1 cellular context compared by ENCODE assay signal in the genomic region with DNA sequence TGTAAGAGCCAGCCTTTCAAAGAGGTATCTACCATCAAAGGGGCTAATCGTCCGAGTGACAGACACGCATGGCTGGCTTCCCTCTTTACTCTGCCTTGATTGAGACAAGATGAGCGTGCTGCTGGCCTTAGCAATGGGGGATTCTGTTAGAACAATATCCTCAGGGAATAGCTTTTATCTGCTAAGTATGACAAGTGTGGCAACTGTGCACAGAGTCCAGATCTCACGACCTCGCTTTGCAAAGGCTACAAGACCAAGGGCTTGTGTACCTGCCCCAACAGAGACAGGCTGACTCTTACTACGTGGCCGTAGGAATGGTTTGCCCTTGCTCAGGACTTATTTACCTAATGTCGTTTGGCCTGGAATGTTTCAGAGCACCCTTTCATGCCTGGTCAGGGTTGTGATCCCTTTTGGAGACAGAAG.
TF ChIP-seq lines count a peak whose summit lies in the region.

No MANE protein-coding gene starts in this region.

TF ChIP-seq in H1, 55 proteins besides CTCF, POLR2A, EP300 and RAD21:
- TF ChIP-seq, protein P1, sequence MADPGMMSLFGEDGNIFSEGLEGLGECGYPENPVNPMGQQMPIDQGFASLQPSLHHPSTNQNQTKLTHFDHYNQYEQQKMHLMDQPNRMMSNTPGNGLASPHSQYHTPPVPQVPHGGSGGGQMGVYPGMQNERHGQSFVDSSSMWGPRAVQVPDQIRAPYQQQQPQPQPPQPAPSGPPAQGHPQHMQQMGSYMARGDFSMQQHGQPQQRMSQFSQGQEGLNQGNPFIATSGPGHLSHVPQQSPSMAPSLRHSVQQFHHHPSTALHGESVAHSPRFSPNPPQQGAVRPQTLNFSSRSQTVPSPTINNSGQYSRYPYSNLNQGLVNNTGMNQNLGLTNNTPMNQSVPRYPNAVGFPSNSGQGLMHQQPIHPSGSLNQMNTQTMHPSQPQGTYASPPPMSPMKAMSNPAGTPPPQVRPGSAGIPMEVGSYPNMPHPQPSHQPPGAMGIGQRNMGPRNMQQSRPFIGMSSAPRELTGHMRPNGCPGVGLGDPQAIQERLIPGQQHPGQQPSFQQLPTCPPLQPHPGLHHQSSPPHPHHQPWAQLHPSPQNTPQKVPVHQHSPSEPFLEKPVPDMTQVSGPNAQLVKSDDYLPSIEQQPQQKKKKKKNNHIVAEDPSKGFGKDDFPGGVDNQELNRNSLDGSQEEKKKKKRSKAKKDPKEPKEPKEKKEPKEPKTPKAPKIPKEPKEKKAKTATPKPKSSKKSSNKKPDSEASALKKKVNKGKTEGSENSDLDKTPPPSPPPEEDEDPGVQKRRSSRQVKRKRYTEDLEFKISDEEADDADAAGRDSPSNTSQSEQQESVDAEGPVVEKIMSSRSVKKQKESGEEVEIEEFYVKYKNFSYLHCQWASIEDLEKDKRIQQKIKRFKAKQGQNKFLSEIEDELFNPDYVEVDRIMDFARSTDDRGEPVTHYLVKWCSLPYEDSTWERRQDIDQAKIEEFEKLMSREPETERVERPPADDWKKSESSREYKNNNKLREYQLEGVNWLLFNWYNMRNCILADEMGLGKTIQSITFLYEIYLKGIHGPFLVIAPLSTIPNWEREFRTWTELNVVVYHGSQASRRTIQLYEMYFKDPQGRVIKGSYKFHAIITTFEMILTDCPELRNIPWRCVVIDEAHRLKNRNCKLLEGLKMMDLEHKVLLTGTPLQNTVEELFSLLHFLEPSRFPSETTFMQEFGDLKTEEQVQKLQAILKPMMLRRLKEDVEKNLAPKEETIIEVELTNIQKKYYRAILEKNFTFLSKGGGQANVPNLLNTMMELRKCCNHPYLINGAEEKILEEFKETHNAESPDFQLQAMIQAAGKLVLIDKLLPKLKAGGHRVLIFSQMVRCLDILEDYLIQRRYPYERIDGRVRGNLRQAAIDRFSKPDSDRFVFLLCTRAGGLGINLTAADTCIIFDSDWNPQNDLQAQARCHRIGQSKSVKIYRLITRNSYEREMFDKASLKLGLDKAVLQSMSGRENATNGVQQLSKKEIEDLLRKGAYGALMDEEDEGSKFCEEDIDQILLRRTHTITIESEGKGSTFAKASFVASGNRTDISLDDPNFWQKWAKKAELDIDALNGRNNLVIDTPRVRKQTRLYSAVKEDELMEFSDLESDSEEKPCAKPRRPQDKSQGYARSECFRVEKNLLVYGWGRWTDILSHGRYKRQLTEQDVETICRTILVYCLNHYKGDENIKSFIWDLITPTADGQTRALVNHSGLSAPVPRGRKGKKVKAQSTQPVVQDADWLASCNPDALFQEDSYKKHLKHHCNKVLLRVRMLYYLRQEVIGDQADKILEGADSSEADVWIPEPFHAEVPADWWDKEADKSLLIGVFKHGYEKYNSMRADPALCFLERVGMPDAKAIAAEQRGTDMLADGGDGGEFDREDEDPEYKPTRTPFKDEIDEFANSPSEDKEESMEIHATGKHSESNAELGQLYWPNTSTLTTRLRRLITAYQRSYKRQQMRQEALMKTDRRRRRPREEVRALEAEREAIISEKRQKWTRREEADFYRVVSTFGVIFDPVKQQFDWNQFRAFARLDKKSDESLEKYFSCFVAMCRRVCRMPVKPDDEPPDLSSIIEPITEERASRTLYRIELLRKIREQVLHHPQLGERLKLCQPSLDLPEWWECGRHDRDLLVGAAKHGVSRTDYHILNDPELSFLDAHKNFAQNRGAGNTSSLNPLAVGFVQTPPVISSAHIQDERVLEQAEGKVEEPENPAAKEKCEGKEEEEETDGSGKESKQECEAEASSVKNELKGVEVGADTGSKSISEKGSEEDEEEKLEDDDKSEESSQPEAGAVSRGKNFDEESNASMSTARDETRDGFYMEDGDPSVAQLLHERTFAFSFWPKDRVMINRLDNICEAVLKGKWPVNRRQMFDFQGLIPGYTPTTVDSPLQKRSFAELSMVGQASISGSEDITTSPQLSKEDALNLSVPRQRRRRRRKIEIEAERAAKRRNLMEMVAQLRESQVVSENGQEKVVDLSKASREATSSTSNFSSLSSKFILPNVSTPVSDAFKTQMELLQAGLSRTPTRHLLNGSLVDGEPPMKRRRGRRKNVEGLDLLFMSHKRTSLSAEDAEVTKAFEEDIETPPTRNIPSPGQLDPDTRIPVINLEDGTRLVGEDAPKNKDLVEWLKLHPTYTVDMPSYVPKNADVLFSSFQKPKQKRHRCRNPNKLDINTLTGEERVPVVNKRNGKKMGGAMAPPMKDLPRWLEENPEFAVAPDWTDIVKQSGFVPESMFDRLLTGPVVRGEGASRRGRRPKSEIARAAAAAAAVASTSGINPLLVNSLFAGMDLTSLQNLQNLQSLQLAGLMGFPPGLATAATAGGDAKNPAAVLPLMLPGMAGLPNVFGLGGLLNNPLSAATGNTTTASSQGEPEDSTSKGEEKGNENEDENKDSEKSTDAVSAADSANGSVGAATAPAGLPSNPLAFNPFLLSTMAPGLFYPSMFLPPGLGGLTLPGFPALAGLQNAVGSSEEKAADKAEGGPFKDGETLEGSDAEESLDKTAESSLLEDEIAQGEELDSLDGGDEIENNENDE (IDR thresholded peaks at IDR 0.05; ENCODE audit: insufficient replicate concordance, low read length): no peak
- TF ChIP-seq PHF8 (conservative IDR thresholded peaks at IDR 0.05; ENCODE audit: low read depth, low read length) (no peak), KDM5A (IDR thresholded peaks at IDR 0.05; ENCODE audit: low read length) (no peak), CTBP2 (IDR thresholded peaks at IDR 0.05; ENCODE audit: borderline replicate concordance, insufficient read depth, insufficient read length, low read length) (no peak), SIN3A (conservative IDR thresholded peaks at IDR 0.05 in 1 of 2, IDR thresholded peaks at IDR 0.05 in 1 of 2; ENCODE audit: low read depth in 1 of 2, low read length in 2 of 2) (no peak), SIX5 (IDR thresholded peaks at IDR 0.05; ENCODE audit: low read depth, low read length) (no peak), RBBP5 (IDR thresholded peaks at IDR 0.05; ENCODE audit: borderline replicate concordance, low read depth, low read length) (no peak), EGR1 (IDR thresholded peaks at IDR 0.05; ENCODE audit: borderline replicate concordance, low read depth, low read length) (no peak), SIRT6 (IDR thresholded peaks at IDR 0.05; ENCODE audit: low read length) (no peak), CHD1 (IDR thresholded peaks at IDR 0.05; ENCODE audit: low read depth, low read length) (no peak), RXRA (IDR thresholded peaks at IDR 0.05; ENCODE audit: insufficient read depth, low read depth, low read length) (no peak), SP4 (IDR thresholded peaks at IDR 0.05; ENCODE audit: low read length) (no peak), BACH1 (IDR thresholded peaks at IDR 0.05; ENCODE audit: low read length) (no peak), SP2 (IDR thresholded peaks at IDR 0.05; ENCODE audit: low read length) (no peak), SAP30 (IDR thresholded peaks at IDR 0.05; ENCODE audit: insufficient read depth, insufficient replicate concordance, low read length) (no peak), TEAD4 (IDR thresholded peaks at IDR 0.05; ENCODE audit: low read depth, low read length) (no peak), POLR2AphosphoS5 (IDR thresholded peaks at IDR 0.05; ENCODE audit: low read depth, low read length) (no peak)
